ENCODE assay signal across 35 cellular contexts in genomic region chr2:24372033-24372432, GRCh38.
"Had no signal": no experiment of that assay in that cellular context is flagged by ENCODE, and none has a peak within 500 bp of the region (broad histone marks: within the 10 kb centered on the region; RNA-seq: fewer than 3 reads in every experiment).

No MANE protein-coding gene starts in this region.

- DNase-seq: Karpas-422, Kasumi-1, MG63, MM.1S, MV-4-11, NCI-H1048, NCI-H1092, NCI-H1092 treated with DMSO at 0.1 percent for 48 hours, NCI-H1105, NCI-H1105 treated with DMSO at 0.1 percent for 48 hours, NCI-H1417, NCI-H1417 treated with DMSO at 0.1 percent for 48 hours, NCI-H1436, NCI-H1436 treated with DMSO at 0.1 percent for 48 hours, NCI-H146, NCI-H1694, NCI-H1694 treated with DMSO at 0.1 percent for 48 hours, NCI-H187, NCI-H187 treated with DMSO at 0.1 percent for 48 hours, NCI-H1930, NCI-H2029, NCI-H2029 treated with DMSO at 0.1 percent for 48 hours, NCI-H2081, NCI-H2081 treated with DMSO at 0.1 percent for 48 hours, NCI-H2107, NCI-H2171, NCI-H2171 treated with DMSO at 0.1 percent for 48 hours, NCI-H2227 treated with DMSO at 0.1 percent for 48 hours, NCI-H226, NCI-H345, NCI-H446, NCI-H446 treated with DMSO at 0.1 percent for 48 hours, NCI-H510A, NCI-H510A treated with DMSO at 0.1 percent for 48 hours, NCI-H524 had no signal

- H3K27me3 ChIP-seq: MG63 had no signal

- H3K36me3 ChIP-seq: MG63 had no signal

- H3K4me3 ChIP-seq: MG63 had no signal

- H3K9me3 ChIP-seq: MG63 had no signal
